25 cellular contexts compared by ENCODE assay signal in genomic region chr10:89582022-89582421, GRCh38. TPM values are rescaled to one million over a fixed set of nuclear protein-coding genes. Genes with fewer than 3 reads are reported as not detected.
DNase-seq lines count a peak whose midpoint lies in the region; ATAC-seq, FAIRE-seq and TF ChIP-seq lines count a peak whose summit lies in the region.
"Had no signal": no experiment of that assay in that cellular context is flagged by ENCODE, and none has a peak within 500 bp of the region (broad histone marks: within the 10 kb centered on the region; RNA-seq: fewer than 3 reads in every experiment).

No MANE protein-coding gene starts in this region.

- CTCF ChIA-PET in H1 (lab: Charles Lee; ENCODE audit: partially characterized antibody) = interaction anchor here (0.6 kb wide), 1 partner anchor 504 kb away, joined by 3 read pairs; no protein-coding TSS in a partner anchor

- H4K5ac ChIP-seq in H1 (ENCODE audit: insufficient read length, low read depth, low read length) = no peak overlapping the region

- H4K20me1 ChIP-seq in H1 (replicated peaks in 1 of 2; ENCODE audit: control insufficient read depth in 1 of 2, insufficient read depth in 2 of 2, low read length in 2 of 2) = peaks cover 0 to 2% of the 10 kb centered on the region in 2 experiments
- H4K20me1 ChIP-seq: BLaER1 treated with 17β-estradiol and CSF1 and Interleukin-3, amounts not matched to agents 10 nM and 100 nM had no signal

- POLR2A ChIA-PET in H1 (lab: Charles Lee; ENCODE audit: partially characterized antibody) = no interaction called here

- no peaks in the 10 kb centered on the region for H3K79me1 ChIP-seq in H1 (ENCODE audit: low read depth, low read length)

- no peaks in the 10 kb centered on the region for H3K79me2 ChIP-seq in H1 (ENCODE audit: control insufficient read depth in 1 of 2, insufficient read depth in 2 of 2, low read length in 2 of 2)

- no peaks in the 10 kb centered on the region for H3K27me3 ChIP-seq in adipocyte (replicated peaks; ENCODE audit: control insufficient read depth, insufficient read depth, low read length)
- no peaks in the 10 kb centered on the region for H3K27me3 ChIP-seq in H1 (replicated peaks in 1 of 4; ENCODE audit: control insufficient read depth in 3 of 4, extremely low read depth in 1 of 4, insufficient read depth in 3 of 4, low read length in 3 of 4)
- H3K27me3 ChIP-seq: BE2C; BLaER1 treated with 17β-estradiol and CSF1 and Interleukin-3, amounts not matched to agents 10 nM and 100 nM had no signal

- TF ChIP-seq EP300 in H1 (IDR thresholded peaks at IDR 0.05; ENCODE audit: borderline replicate concordance in 1 of 2, low read depth in 2 of 2, low read length in 2 of 2) = no peak

- H4K91ac ChIP-seq in H1 (replicated peaks; ENCODE audit: insufficient read length, low read length) = no peak overlapping the region

- no peak overlapping the region for H2BK12ac ChIP-seq in H1 (ENCODE audit: low read depth, low read length)

- no peak overlapping the region for H3K4me3 ChIP-seq in adipocyte (ENCODE audit: low read length)
- H3K4me3 ChIP-seq in H1 (ENCODE audit: extremely low read depth in 1 of 4, insufficient read depth in 2 of 4, low read depth in 3 of 4, low read length in 4 of 4) = no peak overlapping the region
- H3K4me3 ChIP-seq: A549; BLaER1 treated with 17β-estradiol and CSF1 and Interleukin-3, amounts not matched to agents 10 nM and 100 nM had no signal

- no peak overlapping the region for H3K27ac ChIP-seq in H1 (ENCODE audit: low read depth, low read length)
- H3K27ac ChIP-seq: A549; BLaER1 treated with 17β-estradiol and CSF1 and Interleukin-3, amounts not matched to agents 10 nM and 100 nM had no signal

- TF ChIP-seq CTCF in H1 (IDR thresholded peaks at IDR 0.05; ENCODE audit: control extremely low read depth in 1 of 3, insufficient read depth in 1 of 3, low read depth in 1 of 3, low read length in 3 of 3) (no peak), GM13977 (IDR thresholded peaks at IDR 0.05; ENCODE audit: extremely low read depth, insufficient read depth, missing control alignments) (no peak)

- DNase-seq in H54 (ENCODE audit: insufficient read length, low spot score) (no peak), adipocyte (ENCODE audit: low read depth) (peak; percentile 41), H1 (ENCODE audit: low read depth in 1 of 2, low spot score in 2 of 2) (no peak), SHP77 (lab: John Stamatoyannopoulos, UW) (no peak), GM13977 (ENCODE audit: low spot score) (no peak)
- DNase-seq: 8988T; ACHN; AML-193; BE2C; CD4-positive, alpha-beta T cell; CD8-positive, alpha-beta memory T cell; DMS 273 treated with DMSO at 0.1 percent for 48 hours; DMS79; EL; GDM1; GOT3; H9; HFFc6 had no signal

- no peak overlapping the region for H3K4me2 ChIP-seq in H1 (ENCODE audit: insufficient read depth in 1 of 2, low read depth in 2 of 2, low read length in 2 of 2)
- H3K4me2 ChIP-seq: A549; BLaER1 treated with 17β-estradiol and CSF1 and Interleukin-3, amounts not matched to agents 10 nM and 100 nM had no signal

- no peak overlapping the region for H2BK15ac ChIP-seq in H1 (ENCODE audit: low read length)

- no peaks in the 10 kb centered on the region for H3K23me2 ChIP-seq in H1 (ENCODE audit: low read depth, low read length)

- H3K36me3 ChIP-seq in adipocyte (ENCODE audit: control insufficient read depth, insufficient read depth, low read length, severe bottlenecking) = peaks cover 10% of the 10 kb centered on the region
- H3K36me3 ChIP-seq in H1 (ENCODE audit: control insufficient read depth in 2 of 4, insufficient read depth in 4 of 4, low read length in 3 of 4) = peaks cover 0 to 10% (median 3%) of the 10 kb centered on the region in 4 experiments; a peak in 4 of 8 replicates
- H3K36me3 ChIP-seq: BE2C had no signal

- no peak overlapping the region for H3K9ac ChIP-seq in adipocyte (ENCODE audit: low read length)
- no peak overlapping the region for H3K9ac ChIP-seq in H1 (replicated peaks in 1 of 4; ENCODE audit: extremely low read depth in 1 of 4, low read depth in 3 of 4, low read length in 3 of 4)
- H3K9ac ChIP-seq: BLaER1 treated with 17β-estradiol and CSF1 and Interleukin-3, amounts not matched to agents 10 nM and 100 nM had no signal

- no peak overlapping the region for H3K14ac ChIP-seq in H1 (ENCODE audit: insufficient read length)

- no peak overlapping the region for H3K56ac ChIP-seq in H1 (replicated peaks; ENCODE audit: insufficient read length, low read depth, low read length)

- TF ChIP-seq POLR2A in H54 (IDR thresholded peaks at IDR 0.05; ENCODE audit: low read depth, low read length) (no peak), H1 (IDR thresholded peaks at IDR 0.05; ENCODE audit: control extremely low read depth in 1 of 2, low read depth in 2 of 2, low read length in 2 of 2) (no peak)

- no peak overlapping the region for H2BK20ac ChIP-seq in H1 (ENCODE audit: low read length)

- H3K9me3 ChIP-seq in adipocyte (ENCODE audit: control insufficient read depth, low read length) (peaks cover 2% of the 10 kb centered on the region), H1 (ENCODE audit: insufficient read depth in 2 of 2, low read depth in 1 of 2, low read length in 1 of 2) (no peaks in the 10 kb centered on the region)
- H3K9me3 ChIP-seq: A549, BE2C had no signal

- WGBS in H1 (ENCODE audit: extremely low coverage in 1 of 2, insufficient coverage in 1 of 2, insufficient read length in 1 of 2, insufficient replicate concordance in 2 of 2, low coverage in 1 of 2, low lambda C conversion rate in 2 of 2, missing lambda C conversion rate in 1 of 2), 2 experiments = 79% methylated on average over 1 of the region's 1 CpG; no CpG with 5 or more reads in 1 of the 2 experiments

- no peak overlapping the region for H2BK5ac ChIP-seq in H1 (ENCODE audit: low read depth, low read length)

- TF ChIP-seq RAD21 in H1 (IDR thresholded peaks at IDR 0.05 in 1 of 2, conservative IDR thresholded peaks at IDR 0.05 in 1 of 2; ENCODE audit: low read depth in 2 of 2, low read length in 2 of 2) = no peak

- in situ Hi-C loops in GM13977 (cut with MboI; ENCODE audit: low pct_unique_long_range_greater_than_20kb, low sequenced_read_pairs, unreplicated experiment) = no loop called here

- H3K4ac ChIP-seq in H1 (replicated peaks; ENCODE audit: insufficient read length, low read depth, low read length) = no peak overlapping the region

- ATAC-seq in GM21390 (IDR thresholded peaks at IDR 0.05; ENCODE audit: unreplicated experiment) (no peak), GM18873 (IDR thresholded peaks at IDR 0.05; ENCODE audit: low FRiP score, unreplicated experiment) (no peak)
- ATAC-seq: A549 had no signal

- H3K18ac ChIP-seq in H1 (ENCODE audit: extremely low read depth, low read length) = no peak overlapping the region

- H3K23ac ChIP-seq in H1 (ENCODE audit: insufficient read length) = no peak overlapping the region

- FAIRE-seq in H54 (lab: Jason Lieb, UNC) (peak; percentile 50), H1 (lab: Jason Lieb, UNC) (peak; percentile 78)
- FAIRE-seq: A549, D721Med, GM12891, GM19239 had no signal

- H2AK5ac ChIP-seq in H1 (ENCODE audit: low read depth, low read length) = no peak overlapping the region

- no peak overlapping the region for H2AFZ ChIP-seq in H1 (ENCODE audit: low read length)

- H3K4me1 ChIP-seq in adipocyte (ENCODE audit: control insufficient read depth, insufficient read depth, low read length) (no peaks in the 10 kb centered on the region), H1 (replicated peaks in 1 of 4; ENCODE audit: control insufficient read depth in 3 of 4, insufficient read depth in 4 of 4, low read length in 3 of 4) (no peaks in the 10 kb centered on the region; a peak in 1 of 7 replicates)
- H3K4me1 ChIP-seq: A549; BE2C; BLaER1 treated with 17β-estradiol and CSF1 and Interleukin-3, amounts not matched to agents 10 nM and 100 nM had no signal

- no peak overlapping the region for H2BK120ac ChIP-seq in H1 (replicated peaks; ENCODE audit: low read depth, low read length)

- no peak overlapping the region for H4K8ac ChIP-seq in H1 (ENCODE audit: extremely low read depth, insufficient read depth, low read length)

TF ChIP-seq in H1, 55 proteins besides CTCF, POLR2A, EP300 and RAD21:
- TF ChIP-seq EGR1 (IDR thresholded peaks at IDR 0.05; ENCODE audit: borderline replicate concordance, low read depth, low read length) (no peak), CEBPB (IDR thresholded peaks at IDR 0.05; ENCODE audit: low read depth, low read length) (peak; percentile 60; the same call in 1 of the 2 replicates)
TF ChIP-seq in H1: peak in this region for 1.

RNA-seq across cellular contexts. Expression of gene SLC16A12, which starts 46.6 kb away (rescaled TPM):
- total RNA-seq in H1 (2021; fragmentation: NEBNext Ultra II Directional; extraction: Animal tissue kit (Norgen Biotek cat#: 25700)) = 1.6 and 2.0 TPM in 2 replicates
- polyA plus RNA-seq in H1 (2011; rRNA removed) = 0.89 and 1.9 TPM in 2 replicates
- polyA plus RNA-seq in H1 (2011; cell fraction: cytosol; rRNA removed) = 1.3 TPM
- polyA plus RNA-seq in H1 (2011; cell fraction: nucleus; rRNA removed) = 0.74 TPM
- 1.3 to 2.5 TPM (median 1.7 TPM) in 4 replicates for polyA plus RNA-seq in H1 (2012, experiment 1 of 2)
- polyA plus RNA-seq in H1 (2012, experiment 2 of 2) = 0.25 TPM
- polyA plus RNA-seq in H1 (2013, experiment 1 of 2) = 1.8 TPM
- 1.9 TPM for polyA plus RNA-seq in H1 (2013, experiment 2 of 2)
- polyA minus RNA-seq in H1 (2011; rRNA and poly(A)+ RNA removed) = 3.5 and 8.2 TPM in 2 replicates
- polyA minus RNA-seq in H1 (2011; cell fraction: cytosol; rRNA and poly(A)+ RNA removed) = 1.2 TPM
- 3.1 TPM for polyA minus RNA-seq in H1 (2011; cell fraction: nucleus; rRNA and poly(A)+ RNA removed)
- total RNA-seq: CD4-positive, alpha-beta T cell; CD8-positive, alpha-beta memory T cell; HFFc6 had no signal
- polyA plus RNA-seq: CD8-positive, alpha-beta memory T cell had no signal
